ENCODE assay signal across 25 cellular contexts in the genomic region with DNA sequence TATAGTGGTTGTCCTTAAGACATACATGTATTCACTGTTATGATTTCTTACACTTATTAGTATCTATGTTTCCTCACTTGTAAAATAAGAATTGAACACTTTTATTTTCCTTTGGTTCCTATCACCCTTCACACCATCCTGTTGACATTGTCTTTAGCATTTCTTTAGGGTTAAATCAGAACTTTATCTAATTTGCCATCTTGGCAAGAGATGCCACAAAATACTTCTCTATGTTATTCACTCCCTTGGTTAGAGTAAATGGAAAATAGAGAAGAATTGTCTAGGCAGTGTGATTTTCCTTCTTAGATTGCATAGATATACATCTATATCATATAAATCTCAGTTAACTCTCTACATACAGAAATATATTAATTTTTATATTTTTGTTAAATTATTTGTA.
"Had no signal": no experiment of that assay in that cellular context is flagged by ENCODE, and none has a peak within 500 bp of the region (broad histone marks: within the 10 kb centered on the region; RNA-seq: fewer than 3 reads in every experiment).

No MANE protein-coding gene starts in this region.

- H3K4me3 Mint-ChIP-seq: effector memory CD8-positive, alpha-beta T cell; immature natural killer cell; mesothelial cell of epicardium; naive B cell; natural killer cell treated with Interleukin-12 subunit alpha and Interleukin-12 subunit beta and Interleukin-15 and Interleukin-18, amount 100 ng/mL, for 72 hours; neural crest cell; stimulated activated memory B cell treated with anti-CD40 and anti-IgM and Interleukin-4, amounts not matched to agents 10 μg/mL and 1 μg/mL and 100 μg/mL, for 72 hours; type B pancreatic cell had no signal

- H3K36me3 ChIP-seq: neutrophil, prostate gland, right atrium auricular region, tibial artery had no signal

- DNase-seq: cortex of kidney; effector memory CD8-positive, alpha-beta T cell; hypothalamus; immature natural killer cell; mesenchymal stem cell; mucosa of descending colon; naive B cell; stimulated activated CD4-positive, alpha-beta T cell treated with anti-CD3 and anti-CD28 coated beads, Interleukin-2, amount 100 ng/mL, for 24 hours; stimulated activated CD4-positive, alpha-beta T cell treated with anti-CD3 and anti-CD28 coated beads, Interleukin-4, amount 100 ng/mL, for 24 hours; stimulated activated naive CD8-positive, alpha-beta T cell treated with anti-CD3 and anti-CD28 coated beads, Interleukin-15, Interleukin-2, amounts not matched to agents 100 U/mL and 50 U/mL, for 24 hours; substantia nigra; testis; tibial artery had no signal

- H3K4me1 Mint-ChIP-seq: immature natural killer cell; naive B cell; neural crest cell; stimulated activated memory B cell treated with anti-CD40 and anti-IgM and Interleukin-4, amounts not matched to agents 10 μg/mL and 1 μg/mL and 100 μg/mL, for 72 hours had no signal

- H3K4me1 ChIP-seq: parathyroid adenoma, prostate gland, right atrium auricular region, testis, tibial artery had no signal

- H3K79me2 ChIP-seq: parathyroid adenoma had no signal

- H3K27ac Mint-ChIP-seq: effector memory CD8-positive, alpha-beta T cell; immature natural killer cell; mesothelial cell of epicardium; naive B cell; natural killer cell treated with Interleukin-12 subunit alpha and Interleukin-12 subunit beta and Interleukin-15 and Interleukin-18, amount 100 ng/mL, for 72 hours; stimulated activated memory B cell treated with anti-CD40 and anti-IgM and Interleukin-4, amounts not matched to agents 10 μg/mL and 1 μg/mL and 100 μg/mL, for 72 hours; type B pancreatic cell had no signal

- H3K9me3 Mint-ChIP-seq: stimulated activated memory B cell treated with anti-CD40 and anti-IgM and Interleukin-4, amounts not matched to agents 10 μg/mL and 1 μg/mL and 100 μg/mL, for 72 hours had no signal

- H3K27me3 ChIP-seq: neutrophil, right atrium auricular region, testis, tibial artery had no signal

- H3K9me3 ChIP-seq: mucosa of descending colon, neutrophil, prostate gland, right atrium auricular region, testis, tibial artery had no signal

- H3K9ac ChIP-seq: parathyroid adenoma had no signal

- H3K36me3 Mint-ChIP-seq: mesothelial cell of epicardium; naive B cell; stimulated activated memory B cell treated with anti-CD40 and anti-IgM and Interleukin-4, amounts not matched to agents 10 μg/mL and 1 μg/mL and 100 μg/mL, for 72 hours; type B pancreatic cell had no signal

- H3K27me3 Mint-ChIP-seq: effector memory CD8-positive, alpha-beta T cell; natural killer cell treated with Interleukin-12 subunit alpha and Interleukin-12 subunit beta and Interleukin-15 and Interleukin-18, amount 100 ng/mL, for 72 hours; stimulated activated memory B cell treated with anti-CD40 and anti-IgM and Interleukin-4, amounts not matched to agents 10 μg/mL and 1 μg/mL and 100 μg/mL, for 72 hours; type B pancreatic cell had no signal

- H2AFZ ChIP-seq: parathyroid adenoma had no signal

- H3K4me3 ChIP-seq: lung, mucosa of descending colon, prostate gland, right atrium auricular region, testis, tibial artery had no signal

- ATAC-seq: effector memory CD8-positive, alpha-beta T cell; left lobe of liver; mucosa of descending colon; natural killer cell treated with Interleukin-12 subunit alpha and Interleukin-12 subunit beta and Interleukin-15 and Interleukin-18, amount 100 ng/mL, for 72 hours; sciatic nerve; stimulated activated memory B cell treated with anti-CD40 and anti-IgM and Interleukin-4, amounts not matched to agents 10 μg/mL and 1 μg/mL and 100 μg/mL, for 72 hours; stimulated activated naive CD8-positive, alpha-beta T cell treated with anti-CD3 and anti-CD28 coated beads, Interleukin-15, Interleukin-2, amounts not matched to agents 100 U/mL and 50 U/mL, for 24 hours had no signal

- H3K27ac ChIP-seq: neutrophil, parathyroid adenoma, prostate gland, right atrium auricular region, testis, tibial artery had no signal
